ENCODE assay signal across 36 cellular contexts in genomic region chr5:139243425-139243965, GRCh38. TPM values are rescaled to one million over a fixed set of nuclear protein-coding genes. Genes with fewer than 3 reads are reported as not detected.
DNase-seq lines count a peak whose midpoint lies in the region; ATAC-seq and TF ChIP-seq lines count a peak whose summit lies in the region.
"Had no signal": no experiment of that assay in that cellular context is flagged by ENCODE, and none has a peak within 500 bp of the region (broad histone marks: within the 10 kb centered on the region; RNA-seq: fewer than 3 reads in every experiment).

No MANE protein-coding gene starts in this region.

- H3K4me1 Mint-ChIP-seq in progenitor cell of endocrine pancreas (ENCODE audit: low read depth) (no peaks in the 10 kb centered on the region), nephron progenitor cell (peaks cover 29% of the 10 kb centered on the region)

- POLR2A ChIA-PET in SK-N-SH (lab: Yijun Ruan, JAX): no interaction called here

- 49% methylated on average over 4 of the region's 4 CpGs for WGBS in SK-N-SH (ENCODE audit: low lambda C conversion rate)

- H3K27me3 Mint-ChIP-seq in progenitor cell of endocrine pancreas: peaks cover 15% of the 10 kb centered on the region
- peaks cover 8% of the 10 kb centered on the region for H3K27me3 Mint-ChIP-seq in nephron progenitor cell (ENCODE audit: low read depth, poor library complexity)

- no peaks in the 10 kb centered on the region for H3K27me3 ChIP-seq in SK-N-SH (ENCODE audit: insufficient read depth)
- H3K27me3 ChIP-seq: body of pancreas, left lung, neural progenitor cell, Peyer's patch, right atrium auricular region, spleen, upper lobe of right lung had no signal

- no peak overlapping the region for H3K4me2 ChIP-seq in SK-N-SH
- H3K4me2 ChIP-seq: neural progenitor cell had no signal

- CTCF ChIA-PET in SK-N-SH (lab: Yijun Ruan, JAX): no interaction called here

- ATAC-seq in SK-N-SH treated with all-trans-retinoic acid at 6 μM for 48 hours (no peak), GM21619 (IDR thresholded peaks at IDR 0.05; ENCODE audit: unreplicated experiment) (no peak)
- ATAC-seq: activated CD8-positive, alpha-beta T cell treated with anti-CD3 and anti-CD28 coated beads, Interleukin-2, amount 10 ng/mL, durations not matched to agents 7 days and 5 days; body of pancreas; esophagus mucosa; HepG2; left lung; stimulated activated naive CD8-positive, alpha-beta T cell treated with anti-CD3 and anti-CD28 coated beads, Interleukin-15, Interleukin-2, amounts not matched to agents 100 U/mL and 50 U/mL, for 24 hours; upper lobe of right lung had no signal

- H4K20me1 ChIP-seq in SK-N-SH (ENCODE audit: insufficient read depth): no peaks in the 10 kb centered on the region

- no peaks in the 10 kb centered on the region for H3K79me2 ChIP-seq in SK-N-SH (ENCODE audit: insufficient read depth)
- H3K79me2 ChIP-seq: parathyroid adenoma had no signal

- H2AFZ ChIP-seq in SK-N-SH (ENCODE audit: low read depth): no peak overlapping the region
- H2AFZ ChIP-seq: neural progenitor cell, parathyroid adenoma had no signal

- H3K27ac Mint-ChIP-seq in progenitor cell of endocrine pancreas: no peak overlapping the region
- no peak overlapping the region for H3K27ac Mint-ChIP-seq in nephron progenitor cell
- H3K27ac Mint-ChIP-seq: activated CD8-positive, alpha-beta T cell treated with anti-CD3 and anti-CD28 coated beads, Interleukin-2, amount 10 ng/mL, durations not matched to agents 7 days and 5 days; activated T-helper 2 cell treated with anti-CD3 and anti-CD28 coated beads, Interferon-gamma antibody, Interleukin-2, Interleukin-4, amounts not matched to agents 10 μg/mL and 5 μg/mL and 100 μg/mL, durations not matched to agents 14 hours and 24 hours and 36 hours; CD4-positive, alpha-beta T cell; H9; neural progenitor cell had no signal

- no peaks in the 10 kb centered on the region for H3K36me3 ChIP-seq in SK-N-SH (replicated peaks in 1 of 2; ENCODE audit: control insufficient read depth in 1 of 2, insufficient read depth in 2 of 2, low read length in 1 of 2)
- H3K36me3 ChIP-seq: left lung, neural progenitor cell, Peyer's patch, right atrium auricular region, spleen, upper lobe of right lung, WERI-Rb-1 had no signal

- no peaks in the 10 kb centered on the region for H3K9me2 ChIP-seq in SK-N-SH

- no peak overlapping the region for H3K4me3 Mint-ChIP-seq in progenitor cell of endocrine pancreas (ENCODE audit: low read depth)
- H3K4me3 Mint-ChIP-seq in nephron progenitor cell: no peak overlapping the region
- H3K4me3 Mint-ChIP-seq: activated CD8-positive, alpha-beta T cell treated with anti-CD3 and anti-CD28 coated beads, Interleukin-2, amount 10 ng/mL, durations not matched to agents 7 days and 5 days; CD4-positive, alpha-beta T cell; H9; neural progenitor cell had no signal

- H3K27ac ChIP-seq in SK-N-SH (ENCODE audit: low read depth in 2 of 2, low read length in 1 of 2): no peak overlapping the region
- H3K27ac ChIP-seq: body of pancreas, left lung, neural progenitor cell, parathyroid adenoma, Peyer's patch, right atrium auricular region, spleen, upper lobe of right lung, WERI-Rb-1 had no signal

- H3K9me3 Mint-ChIP-seq in progenitor cell of endocrine pancreas (ENCODE audit: low read depth) (peaks cover 3% of the 10 kb centered on the region), nephron progenitor cell (peaks cover 11% of the 10 kb centered on the region)
- H3K9me3 Mint-ChIP-seq: activated T-helper 2 cell treated with anti-CD3 and anti-CD28 coated beads, Interferon-gamma antibody, Interleukin-2, Interleukin-4, amounts not matched to agents 10 μg/mL and 5 μg/mL and 100 μg/mL, durations not matched to agents 14 hours and 24 hours and 36 hours; CD4-positive, alpha-beta T cell; H9; neural progenitor cell had no signal

- H3K4me3 ChIP-seq in SK-N-SH (ENCODE audit: low read depth in 2 of 2, low read length in 1 of 2): no peak overlapping the region
- H3K4me3 ChIP-seq in fibroblast of mammary gland (ENCODE audit: control insufficient read depth, low read depth, low read length): no peak overlapping the region
- H3K4me3 ChIP-seq: body of pancreas, left lung, neural progenitor cell, Peyer's patch, right atrium auricular region, spleen, upper lobe of right lung had no signal

- no peaks in the 10 kb centered on the region for H3K9me3 ChIP-seq in SK-N-SH
- H3K9me3 ChIP-seq: body of pancreas, left lung, Peyer's patch, right atrium auricular region, spleen, upper lobe of right lung had no signal

- H3F3A ChIP-seq in SK-N-SH (replicated peaks; ENCODE audit: insufficient read depth): no peaks in the 10 kb centered on the region

- DNase-seq in SK-N-SH (no peak), NCI-H446 (lab: John Stamatoyannopoulos, UW) (peak; percentile 56 to 93), fibroblast of mammary gland (ENCODE audit: low read depth) (peak; percentile 88), progenitor cell of endocrine pancreas (ENCODE audit: low spot score, unreplicated experiment) (no peak), nephron progenitor cell (no peak), T1000 (lab: John Stamatoyannopoulos, UW) (no peak)
- DNase-seq: 8988T; activated CD4-positive, alpha-beta T cell treated with anti-CD3 and anti-CD28 coated beads for 4 hours; activated CD8-positive, alpha-beta T cell treated with anti-CD3 and anti-CD28 coated beads, Interleukin-2, amount 10 ng/mL, durations not matched to agents 7 days and 5 days; activated naive CD4-positive, alpha-beta T cell treated with anti-CD3 and anti-CD28 coated beads, Interleukin-2, amount 50 U/mL, for 16 hours; body of pancreas; CD4-positive, alpha-beta T cell; dermis blood vessel endothelial cell; H9; islet precursor cell; Kasumi-1; left lung; mesendoderm; NCI-H1436 treated with DMSO at 0.1 percent for 48 hours; NCI-H526; Peyer's patch; SHP77 treated with DMSO at 0.1 percent for 48 hours; stimulated activated CD4-positive, alpha-beta T cell treated with anti-CD3 and anti-CD28 coated beads, Interleukin-2, amount 100 ng/mL, for 24 hours; stimulated activated naive CD8-positive, alpha-beta T cell treated with anti-CD3 and anti-CD28 coated beads, Interleukin-15, Interleukin-2, amounts not matched to agents 100 U/mL and 50 U/mL, for 24 hours; SW 1271; upper lobe of right lung; WERI-Rb-1 had no signal

- H3K9ac ChIP-seq in SK-N-SH: no peak overlapping the region
- H3K9ac ChIP-seq: neural progenitor cell, parathyroid adenoma had no signal

- H3K36me3 Mint-ChIP-seq in progenitor cell of endocrine pancreas (ENCODE audit: insufficient read depth): no peaks in the 10 kb centered on the region
- H3K36me3 Mint-ChIP-seq in nephron progenitor cell (ENCODE audit: low read depth): no peaks in the 10 kb centered on the region
- H3K36me3 Mint-ChIP-seq: neural progenitor cell had no signal

- no peak for TF ChIP-seq RAD21 in SK-N-SH (IDR thresholded peaks at IDR 0.05; ENCODE audit: low read length)

- TF ChIP-seq EP300 in SK-N-SH (IDR thresholded peaks at IDR 0.05; ENCODE audit: borderline replicate concordance in 1 of 2, low read depth in 1 of 2, low read length in 1 of 2): no peak

- TF ChIP-seq CTCF in SK-N-SH (IDR thresholded peaks at IDR 0.05) (no peak), fibroblast of mammary gland (conservative IDR thresholded peaks at IDR 0.05; ENCODE audit: control insufficient read depth, insufficient read depth, low read depth, low read length) (no peak), progenitor cell of endocrine pancreas (IDR thresholded peaks at IDR 0.05; ENCODE audit: unreplicated experiment) (no peak), nephron progenitor cell (IDR thresholded peaks at IDR 0.05) (no peak)

- H3K4me1 ChIP-seq in SK-N-SH (ENCODE audit: control insufficient read depth in 1 of 2, insufficient read depth in 2 of 2, low read depth in 1 of 2, low read length in 1 of 2): peaks cover 0 to 14% of the 10 kb centered on the region in 2 experiments; a peak in 2 of 4 replicates
- H3K4me1 ChIP-seq: body of pancreas, parathyroid adenoma, Peyer's patch, right atrium auricular region, upper lobe of right lung had no signal

TF ChIP-seq in SK-N-SH, 30 proteins besides CTCF, POLR2A, EP300 and RAD21:
- TF ChIP-seq TCF12 (IDR thresholded peaks at IDR 0.05): peak; percentile 16; the same call in 1 of the 2 replicates
- TF ChIP-seq MEF2A (IDR thresholded peaks at IDR 0.05; ENCODE audit: borderline replicate concordance, low read depth): no peak

TF ChIP-seq in SK-N-SH treated with all-trans-retinoic acid at 6 μM for 48 hours, 23 proteins besides CTCF, POLR2A, EP300 and RAD21:
- TF ChIP-seq GLIS3 (CRISPR knock-in tag; IDR thresholded peaks at IDR 0.05): no peak
- no peak for TF ChIP-seq OSR1 (CRISPR knock-in tag; IDR thresholded peaks at IDR 0.05)
- TF ChIP-seq PPARA (CRISPR knock-in tag; IDR thresholded peaks at IDR 0.05; ENCODE audit: borderline replicate concordance): no peak
- no peak for TF ChIP-seq ARNTL (CRISPR knock-in tag; IDR thresholded peaks at IDR 0.05; ENCODE audit: borderline replicate concordance, low read depth)
- TF ChIP-seq PATZ1 (CRISPR knock-in tag; IDR thresholded peaks at IDR 0.05; ENCODE audit: borderline replicate concordance): no peak
- TF ChIP-seq ZNF70 (CRISPR knock-in tag; IDR thresholded peaks at IDR 0.05): no peak
- TF ChIP-seq ZFP3 (CRISPR knock-in tag; IDR thresholded peaks at IDR 0.05): no peak

RNA-seq across cellular contexts. Expression of gene SIL1, which starts 45.3 kb away (rescaled TPM):
- 25.9 and 26.2 TPM in 2 replicates for polyA plus RNA-seq in SK-N-SH (2012; rRNA removed)
- polyA plus RNA-seq in SK-N-SH (2012; cell fraction: cytosol; rRNA removed): 20.9 and 22.4 TPM in 2 replicates
- 19.4 and 33.3 TPM in 2 replicates for polyA plus RNA-seq in SK-N-SH (2012; cell fraction: nucleus; rRNA removed)
- total RNA-seq in progenitor cell of endocrine pancreas: 26.0 and 26.7 TPM in 2 replicates

RNA-seq across cellular contexts. Expression of gene MATR3, which starts 50.0 kb away (rescaled TPM):
- polyA plus RNA-seq in SK-N-SH (2012; rRNA removed): 40.4 and 63.6 TPM in 2 replicates
- 56.7 and 71.8 TPM in 2 replicates for polyA plus RNA-seq in SK-N-SH (2012; cell fraction: cytosol; rRNA removed)
- 40.2 and 90.8 TPM in 2 replicates for polyA plus RNA-seq in SK-N-SH (2012; cell fraction: nucleus; rRNA removed)
- total RNA-seq in progenitor cell of endocrine pancreas: 324 and 336 TPM in 2 replicates

Comparison
In these comparisons a context has a peak if more than half of its experiments do, and no peak if none do; other contexts are left out.
1. DNase-seq: peak in NCI-H446 (2 of 2) and fibroblast of mammary gland (single experiment); none in SK-N-SH (single experiment), progenitor cell of endocrine pancreas (single experiment), nephron progenitor cell (single experiment) and T1000 (single experiment).